In the genomic region with DNA sequence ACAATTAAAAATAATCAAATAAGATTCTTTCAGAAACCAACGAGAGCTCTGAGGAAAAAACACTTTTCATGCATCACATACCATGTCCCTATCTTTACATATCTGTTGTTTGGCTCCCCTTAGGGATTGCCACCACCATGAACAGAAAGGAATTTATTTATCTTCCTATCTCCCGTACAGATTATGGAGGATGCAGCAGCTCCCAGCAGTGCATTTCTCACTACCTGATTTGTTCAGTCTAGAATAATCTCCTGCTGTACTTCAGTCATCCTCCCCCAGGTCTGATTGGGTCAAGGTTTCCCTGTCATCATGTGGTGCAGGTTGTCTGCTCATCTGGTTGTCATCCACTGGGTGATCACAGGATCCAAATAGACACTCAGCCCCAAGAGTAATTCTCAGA, we compare ENCODE assay signal across 3 cellular contexts.
"Had no signal": no experiment of that assay in that cellular context is flagged by ENCODE, and none has a peak within 500 bp of the region (broad histone marks: within the 10 kb centered on the region; RNA-seq: fewer than 3 reads in every experiment).

No MANE protein-coding gene starts in this region.

- H3K4me3 ChIP-seq: GM12878 had no signal

- ATAC-seq: GM12878 had no signal

- DNase-seq: GDM1, GF-D8 had no signal
